ENCODE assay signal across 1 cellular context in genomic region chr6:154548130-154548830, GRCh38.
TF ChIP-seq lines count a peak whose summit lies in the region.

No MANE protein-coding gene starts in this region.

TF ChIP-seq in HEK293, 187 proteins besides CTCF, POLR2A, EP300 and RAD21 (continued from another document):
- TF ChIP-seq ZNF449 (tag by site-specific recombination; IDR thresholded peaks at IDR 0.05) (0 out of 2 replicates have a peak, but pooled peaks have one; percentile 60), KLF1 (tag by site-specific recombination; IDR thresholded peaks at IDR 0.05) (0 out of 2 replicates have a peak, but pooled peaks have one; percentile 28), FEZF1 (tag by site-specific recombination; IDR thresholded peaks at IDR 0.05) (peak; percentile 91), ZNF394 (tag by site-specific recombination; IDR thresholded peaks at IDR 0.05; ENCODE audit: borderline replicate concordance) (peak; percentile 40; the same call in 1 of the 2 replicates), MZF1 (tag by site-specific recombination; IDR thresholded peaks at IDR 0.05; ENCODE audit: borderline replicate concordance) (peak; percentile 90; the same call in 1 of the 2 replicates), ZNF600 (tag by site-specific recombination; IDR thresholded peaks at IDR 0.05) (peak; percentile 59), ZNF366 (tag by site-specific recombination; conservative IDR thresholded peaks at IDR 0.05) (peak; percentile 82), OSR2 (tag by site-specific recombination; IDR thresholded peaks at IDR 0.05) (peak; percentile 96), RBAK (tag by site-specific recombination; IDR thresholded peaks at IDR 0.05) (no peak), ZNF626 (tag by site-specific recombination; IDR thresholded peaks at IDR 0.05) (no peak), ZNF362 (tag by site-specific recombination; IDR thresholded peaks at IDR 0.05) (peak; percentile 96), ZNF114 (tag by site-specific recombination; IDR thresholded peaks at IDR 0.05) (no peak), ZNF610 (tag by site-specific recombination; IDR thresholded peaks at IDR 0.05; ENCODE audit: borderline replicate concordance) (0 out of 2 replicates have a peak, but pooled peaks have one; percentile 49), ZNF510 (tag by site-specific recombination; IDR thresholded peaks at IDR 0.05; ENCODE audit: insufficient replicate concordance) (peak; percentile 6), ZNF311 (tag by site-specific recombination; IDR thresholded peaks at IDR 0.05; ENCODE audit: borderline replicate concordance) (no peak), ZNF621 (tag by site-specific recombination; IDR thresholded peaks at IDR 0.05) (no peak), ZNF423 (tag by site-specific recombination; IDR thresholded peaks at IDR 0.05) (peak; percentile 93), ZBTB20 (tag by site-specific recombination; IDR thresholded peaks at IDR 0.05) (peak; percentile 60), SP2 (tag by site-specific recombination; IDR thresholded peaks at IDR 0.05) (0 out of 2 replicates have a peak, but pooled peaks have one; percentile 11), ZNF623 (tag by site-specific recombination; IDR thresholded peaks at IDR 0.05) (peak; percentile 15; the same call in 1 of the 2 replicates), ZXDB (tag by site-specific recombination; IDR thresholded peaks at IDR 0.05) (peak; percentile 84), KLF10 (tag by site-specific recombination; IDR thresholded peaks at IDR 0.05) (peak; percentile 71), BCL11A (tag by site-specific recombination; IDR thresholded peaks at IDR 0.05; ENCODE audit: low read depth) (peak; percentile 91; the same call in 1 of the 2 replicates), GLIS1 (tag by site-specific recombination; IDR thresholded peaks at IDR 0.05) (peak; percentile 82), ZNF202 (tag by site-specific recombination; IDR thresholded peaks at IDR 0.05; ENCODE audit: borderline replicate concordance) (no peak), ZNF660 (tag by site-specific recombination; IDR thresholded peaks at IDR 0.05) (no peak), ZNF529 (tag by site-specific recombination; IDR thresholded peaks at IDR 0.05; ENCODE audit: insufficient replicate concordance) (peak; percentile 58), ZNF391 (tag by site-specific recombination; IDR thresholded peaks at IDR 0.05; ENCODE audit: borderline replicate concordance, low read depth) (peak; percentile 95; the same call in 1 of the 2 replicates), ZNF501 (tag by site-specific recombination; IDR thresholded peaks at IDR 0.05) (peak; percentile 51; the same call in 1 of the 2 replicates), ZNF10 (tag by site-specific recombination; IDR thresholded peaks at IDR 0.05) (0 out of 2 replicates have a peak, but pooled peaks have one; percentile 39), GFI1B (tag by site-specific recombination; IDR thresholded peaks at IDR 0.05) (peak; percentile 64; the same call in 1 of the 2 replicates)
- TF ChIP-seq, protein P1, sequence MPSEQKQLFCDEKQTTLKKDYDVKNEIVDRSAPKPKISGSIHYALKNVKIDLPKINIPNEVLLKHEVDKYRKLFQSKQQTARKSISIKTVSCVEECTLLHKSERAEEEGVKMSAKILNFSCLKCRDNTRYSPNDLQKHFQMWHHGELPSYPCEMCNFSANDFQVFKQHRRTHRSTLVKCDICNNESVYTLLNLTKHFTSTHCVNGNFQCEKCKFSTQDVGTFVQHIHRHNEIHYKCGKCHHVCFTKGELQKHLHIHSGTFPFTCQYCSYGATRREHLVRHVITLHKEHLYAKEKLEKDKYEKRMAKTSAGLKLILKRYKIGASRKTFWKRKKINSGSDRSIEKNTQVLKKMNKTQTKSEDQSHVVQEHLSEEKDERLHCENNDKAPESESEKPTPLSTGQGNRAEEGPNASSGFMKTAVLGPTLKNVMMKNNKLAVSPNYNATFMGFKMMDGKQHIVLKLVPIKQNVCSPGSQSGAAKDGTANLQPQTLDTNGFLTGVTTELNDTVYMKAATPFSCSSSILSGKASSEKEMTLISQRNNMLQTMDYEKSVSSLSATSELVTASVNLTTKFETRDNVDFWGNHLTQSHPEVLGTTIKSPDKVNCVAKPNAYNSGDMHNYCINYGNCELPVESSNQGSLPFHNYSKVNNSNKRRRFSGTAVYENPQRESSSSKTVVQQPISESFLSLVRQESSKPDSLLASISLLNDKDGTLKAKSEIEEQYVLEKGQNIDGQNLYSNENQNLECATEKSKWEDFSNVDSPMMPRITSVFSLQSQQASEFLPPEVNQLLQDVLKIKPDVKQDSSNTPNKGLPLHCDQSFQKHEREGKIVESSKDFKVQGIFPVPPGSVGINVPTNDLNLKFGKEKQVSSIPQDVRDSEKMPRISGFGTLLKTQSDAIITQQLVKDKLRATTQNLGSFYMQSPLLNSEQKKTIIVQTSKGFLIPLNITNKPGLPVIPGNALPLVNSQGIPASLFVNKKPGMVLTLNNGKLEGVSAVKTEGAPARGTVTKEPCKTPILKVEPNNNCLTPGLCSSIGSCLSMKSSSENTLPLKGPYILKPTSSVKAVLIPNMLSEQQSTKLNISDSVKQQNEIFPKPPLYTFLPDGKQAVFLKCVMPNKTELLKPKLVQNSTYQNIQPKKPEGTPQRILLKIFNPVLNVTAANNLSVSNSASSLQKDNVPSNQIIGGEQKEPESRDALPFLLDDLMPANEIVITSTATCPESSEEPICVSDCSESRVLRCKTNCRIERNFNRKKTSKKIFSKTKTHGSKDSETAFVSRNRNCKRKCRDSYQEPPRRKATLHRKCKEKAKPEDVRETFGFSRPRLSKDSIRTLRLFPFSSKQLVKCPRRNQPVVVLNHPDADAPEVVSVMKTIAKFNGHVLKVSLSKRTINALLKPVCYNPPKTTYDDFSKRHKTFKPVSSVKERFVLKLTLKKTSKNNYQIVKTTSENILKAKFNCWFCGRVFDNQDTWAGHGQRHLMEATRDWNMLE (tag by site-specific recombination; conservative IDR thresholded peaks at IDR 0.05; ENCODE audit: low read depth), result no peak
- TF ChIP-seq, protein P2, sequence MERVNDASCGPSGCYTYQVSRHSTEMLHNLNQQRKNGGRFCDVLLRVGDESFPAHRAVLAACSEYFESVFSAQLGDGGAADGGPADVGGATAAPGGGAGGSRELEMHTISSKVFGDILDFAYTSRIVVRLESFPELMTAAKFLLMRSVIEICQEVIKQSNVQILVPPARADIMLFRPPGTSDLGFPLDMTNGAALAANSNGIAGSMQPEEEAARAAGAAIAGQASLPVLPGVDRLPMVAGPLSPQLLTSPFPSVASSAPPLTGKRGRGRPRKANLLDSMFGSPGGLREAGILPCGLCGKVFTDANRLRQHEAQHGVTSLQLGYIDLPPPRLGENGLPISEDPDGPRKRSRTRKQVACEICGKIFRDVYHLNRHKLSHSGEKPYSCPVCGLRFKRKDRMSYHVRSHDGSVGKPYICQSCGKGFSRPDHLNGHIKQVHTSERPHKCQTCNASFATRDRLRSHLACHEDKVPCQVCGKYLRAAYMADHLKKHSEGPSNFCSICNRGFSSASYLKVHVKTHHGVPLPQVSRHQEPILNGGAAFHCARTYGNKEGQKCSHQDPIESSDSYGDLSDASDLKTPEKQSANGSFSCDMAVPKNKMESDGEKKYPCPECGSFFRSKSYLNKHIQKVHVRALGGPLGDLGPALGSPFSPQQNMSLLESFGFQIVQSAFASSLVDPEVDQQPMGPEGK (tag by site-specific recombination; IDR thresholded peaks at IDR 0.05), result peak; percentile 84
- TF ChIP-seq, protein P3, sequence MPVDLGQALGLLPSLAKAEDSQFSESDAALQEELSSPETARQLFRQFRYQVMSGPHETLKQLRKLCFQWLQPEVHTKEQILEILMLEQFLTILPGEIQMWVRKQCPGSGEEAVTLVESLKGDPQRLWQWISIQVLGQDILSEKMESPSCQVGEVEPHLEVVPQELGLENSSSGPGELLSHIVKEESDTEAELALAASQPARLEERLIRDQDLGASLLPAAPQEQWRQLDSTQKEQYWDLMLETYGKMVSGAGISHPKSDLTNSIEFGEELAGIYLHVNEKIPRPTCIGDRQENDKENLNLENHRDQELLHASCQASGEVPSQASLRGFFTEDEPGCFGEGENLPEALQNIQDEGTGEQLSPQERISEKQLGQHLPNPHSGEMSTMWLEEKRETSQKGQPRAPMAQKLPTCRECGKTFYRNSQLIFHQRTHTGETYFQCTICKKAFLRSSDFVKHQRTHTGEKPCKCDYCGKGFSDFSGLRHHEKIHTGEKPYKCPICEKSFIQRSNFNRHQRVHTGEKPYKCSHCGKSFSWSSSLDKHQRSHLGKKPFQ (tag by site-specific recombination; IDR thresholded peaks at IDR 0.05), result peak; percentile 73
- TF ChIP-seq, protein P4, sequence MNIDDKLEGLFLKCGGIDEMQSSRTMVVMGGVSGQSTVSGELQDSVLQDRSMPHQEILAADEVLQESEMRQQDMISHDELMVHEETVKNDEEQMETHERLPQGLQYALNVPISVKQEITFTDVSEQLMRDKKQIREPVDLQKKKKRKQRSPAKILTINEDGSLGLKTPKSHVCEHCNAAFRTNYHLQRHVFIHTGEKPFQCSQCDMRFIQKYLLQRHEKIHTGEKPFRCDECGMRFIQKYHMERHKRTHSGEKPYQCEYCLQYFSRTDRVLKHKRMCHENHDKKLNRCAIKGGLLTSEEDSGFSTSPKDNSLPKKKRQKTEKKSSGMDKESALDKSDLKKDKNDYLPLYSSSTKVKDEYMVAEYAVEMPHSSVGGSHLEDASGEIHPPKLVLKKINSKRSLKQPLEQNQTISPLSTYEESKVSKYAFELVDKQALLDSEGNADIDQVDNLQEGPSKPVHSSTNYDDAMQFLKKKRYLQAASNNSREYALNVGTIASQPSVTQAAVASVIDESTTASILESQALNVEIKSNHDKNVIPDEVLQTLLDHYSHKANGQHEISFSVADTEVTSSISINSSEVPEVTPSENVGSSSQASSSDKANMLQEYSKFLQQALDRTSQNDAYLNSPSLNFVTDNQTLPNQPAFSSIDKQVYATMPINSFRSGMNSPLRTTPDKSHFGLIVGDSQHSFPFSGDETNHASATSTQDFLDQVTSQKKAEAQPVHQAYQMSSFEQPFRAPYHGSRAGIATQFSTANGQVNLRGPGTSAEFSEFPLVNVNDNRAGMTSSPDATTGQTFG (tag by site-specific recombination; IDR thresholded peaks at IDR 0.05; ENCODE audit: borderline replicate concordance), result no peak
